ENCODE assay signal across 1 cellular context in the genomic region with DNA sequence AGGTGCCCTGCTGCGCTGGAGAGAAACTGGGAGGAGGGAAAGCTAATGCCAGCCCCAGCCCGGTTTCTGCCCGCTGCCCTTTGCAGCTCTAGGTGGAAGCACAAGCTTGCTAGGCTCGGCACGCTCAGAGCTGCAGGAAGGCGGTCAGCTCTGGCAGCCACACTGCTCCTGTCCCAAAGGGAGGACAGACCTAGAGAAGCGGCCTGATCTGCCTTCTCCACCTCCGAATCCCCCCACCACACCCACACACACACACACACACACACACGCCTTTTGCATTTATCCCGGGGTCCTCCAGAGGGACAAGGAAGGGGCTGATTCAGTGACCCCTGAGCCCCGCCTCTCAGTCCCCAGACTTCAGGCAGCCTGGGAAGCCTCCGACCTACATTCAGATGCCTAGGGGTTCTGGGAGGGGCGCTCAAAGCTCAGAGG.
A peak's percentile ranks its signal among the peaks of the same experiment; 100 is the strongest.
TF ChIP-seq lines count a peak whose summit lies in the region.

No MANE protein-coding gene starts in this region.

TF ChIP-seq in H1, 55 proteins besides CTCF, POLR2A, EP300 and RAD21:
- TF ChIP-seq CHD2 (IDR thresholded peaks at IDR 0.05; ENCODE audit: low read length) = peak; percentile 39; the same call in 1 of the 2 replicates
- no peak for TF ChIP-seq ATF2 (IDR thresholded peaks at IDR 0.05; ENCODE audit: low read length)
- TF ChIP-seq MAX (IDR thresholded peaks at IDR 0.05) = no peak
